ENCODE assay signal across 22 cellular contexts in genomic region chr3:188194327-188194726, GRCh38. TPM values are rescaled to one million over a fixed set of nuclear protein-coding genes. Genes with fewer than 3 reads are reported as not detected.
DNase-seq lines count a peak whose midpoint lies in the region; ATAC-seq and TF ChIP-seq lines count a peak whose summit lies in the region.
"Had no signal": no experiment of that assay in that cellular context is flagged by ENCODE, and none has a peak within 500 bp of the region (broad histone marks: within the 10 kb centered on the region; RNA-seq: fewer than 3 reads in every experiment).

No MANE protein-coding gene starts in this region.

- H3K9me3 ChIP-seq in hepatocyte (ENCODE audit: low read depth) = no peaks in the 10 kb centered on the region
- no peaks in the 10 kb centered on the region for H3K9me3 ChIP-seq in MG63
- H3K9me3 ChIP-seq: upper lobe of left lung had no signal

- peaks cover 25% of the 10 kb centered on the region for H4K20me1 ChIP-seq in hepatocyte (ENCODE audit: insufficient read depth, poor library complexity, severe bottlenecking)

- H3K27me3 ChIP-seq in hepatocyte (no peaks in the 10 kb centered on the region), MG63 (no peaks in the 10 kb centered on the region)
- H3K27me3 ChIP-seq: upper lobe of left lung had no signal

- H3K27me3 Mint-ChIP-seq in MCF 10A (ENCODE audit: insufficient read depth, unreplicated experiment) = no peaks in the 10 kb centered on the region

- H3K4me2 ChIP-seq in hepatocyte = no peak overlapping the region

- BruUV-seq in MCF 10A (replicated peaks; lab: Mats Ljungman, UMichigan) = no TSS peak

- intact Hi-C loops in MCF 10A (cut with micrococcal nuclease) = no loop called here

- H3K27ac Mint-ChIP-seq in MCF 10A (ENCODE audit: low read depth, unreplicated experiment) = no peak overlapping the region
- H3K27ac Mint-ChIP-seq: nephron progenitor cell had no signal

- H3K36me3 Mint-ChIP-seq in MCF 10A (ENCODE audit: insufficient read depth, unreplicated experiment) = no peaks in the 10 kb centered on the region

- H3K27ac ChIP-seq in hepatocyte = no peak overlapping the region
- H3K27ac ChIP-seq: epithelial cell of prostate, upper lobe of left lung had no signal

- TF ChIP-seq CTCF in MCF 10A (IDR thresholded peaks at IDR 0.05; ENCODE audit: unreplicated experiment) (no peak), hepatocyte (IDR thresholded peaks at IDR 0.05; ENCODE audit: poor library complexity) (no peak)

- ATAC-seq in stimulated activated naive CD8-positive, alpha-beta T cell treated with anti-CD3 and anti-CD28 coated beads, Interleukin-15, Interleukin-2, amounts not matched to agents 100 U/mL and 50 U/mL, for 24 hours = no peak

- H3K36me3 ChIP-seq in hepatocyte (replicated peaks; ENCODE audit: insufficient read depth, low read depth) (no peaks in the 10 kb centered on the region), MG63 (peaks cover 12% of the 10 kb centered on the region)

- H3K4me1 ChIP-seq in hepatocyte (ENCODE audit: insufficient read depth) = no peaks in the 10 kb centered on the region

- H3K4me3 ChIP-seq in hepatocyte (no peak overlapping the region), MG63 (no peak overlapping the region)
- H3K4me3 ChIP-seq: upper lobe of left lung had no signal

- H3K9me2 ChIP-seq in hepatocyte (replicated peaks; ENCODE audit: insufficient read depth) = no peaks in the 10 kb centered on the region

- CTCF ChIA-PET in MCF 10A (lab: Yijun Ruan, JAX) = interaction anchor here (0.6 to 0.7 kb wide), 2 partner anchors 192 to 250 kb away, joined by 3 to 5 read pairs; no protein-coding TSS in a partner anchor

- peaks cover 100% of the 10 kb centered on the region for H3K79me2 ChIP-seq in hepatocyte

- 74% methylated on average over 2 of the region's 2 CpGs for WGBS in hepatocyte (ENCODE audit: low lambda C conversion rate, missing lambda C conversion rate)

- POLR2A ChIA-PET in MCF 10A (lab: Yijun Ruan, JAX) = interaction anchor here (0.7 kb wide), 1 partner anchor 382 kb away, joined by 3 read pairs; no protein-coding TSS in a partner anchor

- DNase-seq in A172 (ENCODE audit: low spot score) (peak; percentile 46), LHCN-M2 (ENCODE audit: low read depth) (peak; percentile 60), MCF 10A (ENCODE audit: unreplicated experiment) (peak; percentile 34), kidney tubule cell (ENCODE audit: low spot score) (peak; percentile 63), SIG-M5 (lab: John Stamatoyannopoulos, UW) (no peak), hepatocyte (ENCODE audit: low spot score) (no peak), MG63 (no peak)
- DNase-seq in stimulated activated naive CD8-positive, alpha-beta T cell treated with anti-CD3 and anti-CD28 coated beads, Interleukin-15, Interleukin-2, amounts not matched to agents 100 U/mL and 50 U/mL, for 24 hours = no peak
- DNase-seq: activated CD4-positive, alpha-beta T cell treated with anti-CD3 and anti-CD28 coated beads for 1 hour; activated effector memory CD4-positive, alpha-beta T cell treated with Interleukin-2 at 50 U/mL for 16 hours; aorta; C1 segment of cervical spinal cord; cortex of kidney; DND-41; head of caudate nucleus; NCI-H2029 treated with DMSO at 0.1 percent for 48 hours; NCI-H524; nephron progenitor cell; retina; stimulated activated naive CD4-positive, alpha-beta T cell; upper lobe of left lung had no signal

- peaks cover 28% of the 10 kb centered on the region for H3K4me1 Mint-ChIP-seq in MCF 10A (ENCODE audit: insufficient read depth, unreplicated experiment)

- no peak overlapping the region for H2AFZ ChIP-seq in hepatocyte

- H3K9me3 Mint-ChIP-seq in MCF 10A (ENCODE audit: unreplicated experiment) = no peaks in the 10 kb centered on the region
- H3K9me3 Mint-ChIP-seq: nephron progenitor cell had no signal

- H3K4me3 Mint-ChIP-seq in MCF 10A (ENCODE audit: unreplicated experiment) = no peak overlapping the region
- H3K4me3 Mint-ChIP-seq: nephron progenitor cell had no signal

RNA-seq across cellular contexts. Expression of gene LPP, which starts 40.4 kb away (rescaled TPM):
- 16.4 and 31.2 TPM in 2 replicates for total RNA-seq in A172 (2014; rRNA removed; shearing (Covaris generic))
- total RNA-seq in LHCN-M2 (2014; rRNA removed) (32.4 and 39.7 TPM in 2 replicates), MCF 10A (2022) (107 and 117 TPM in 2 replicates), hepatocyte (67.7 and 73.8 TPM in 2 replicates)
- polyA plus RNA-seq in LHCN-M2 (2012) = 10.1 TPM
- polyA plus RNA-seq in hepatocyte = 46.9 and 53.2 TPM in 2 replicates
- total RNA-seq in MG63 (2014; rRNA removed; shearing (Covaris generic); ENCODE audit: low replicate concordance) = 7.9 and 14.2 TPM in 2 replicates

Comparison
In these comparisons a context has a peak if more than half of its experiments do, and no peak if none do; other contexts are left out.
1. DNase-seq: peak in A172 (single experiment), LHCN-M2 (single experiment), MCF 10A (single experiment) and kidney tubule cell (single experiment); none in SIG-M5 (single experiment), stimulated activated naive CD8-positive, alpha-beta T cell treated with anti-CD3 and anti-CD28 coated beads, Interleukin-15, Interleukin-2, amounts not matched to agents 100 U/mL and 50 U/mL, for 24 hours (single experiment), hepatocyte (single experiment) and MG63 (single experiment).